15 cellular contexts compared by ENCODE assay signal in genomic region chr13:106484755-106485193, GRCh38. TPM values are rescaled to one million over a fixed set of nuclear protein-coding genes. Genes with fewer than 3 reads are reported as not detected.
A peak's percentile ranks its signal among the peaks of the same experiment; 100 is the strongest.
DNase-seq lines count a peak whose midpoint lies in the region; ATAC-seq, FAIRE-seq and TF ChIP-seq lines count a peak whose summit lies in the region.
"Had no signal": no experiment of that assay in that cellular context is flagged by ENCODE, and none has a peak within 500 bp of the region (broad histone marks: within the 10 kb centered on the region; RNA-seq: fewer than 3 reads in every experiment).

No MANE protein-coding gene starts in this region.

- H3K9me3 Mint-ChIP-seq in activated T-cell treated with anti-CD3 and anti-CD28 coated beads, Interleukin-2, amount 50 U/mL, for 4 hours: peaks cover 5% of the 10 kb centered on the region
- peaks cover 4% of the 10 kb centered on the region for H3K9me3 Mint-ChIP-seq in activated T-helper 2 cell treated with anti-CD3 and anti-CD28 coated beads, Interferon-gamma antibody, Interleukin-2, Interleukin-4, amounts not matched to agents 10 μg/mL and 5 μg/mL and 100 μg/mL, durations not matched to agents 14 hours and 24 hours and 36 hours

- no peak for TF ChIP-seq POLR2A in right lobe of liver (IDR thresholded peaks at IDR 0.05)
- no peak for TF ChIP-seq POLR2A in HepG2 (IDR thresholded peaks at IDR 0.05; ENCODE audit: insufficient read depth in 1 of 2, low read depth in 2 of 2, low read length in 2 of 2)

- H3K27me3 Mint-ChIP-seq in activated T-cell treated with anti-CD3 and anti-CD28 coated beads, Interleukin-2, amount 50 U/mL, for 4 hours (ENCODE audit: low read depth): peaks cover 51% of the 10 kb centered on the region
- peaks cover 35% of the 10 kb centered on the region for H3K27me3 Mint-ChIP-seq in activated T-helper 2 cell treated with anti-CD3 and anti-CD28 coated beads, Interferon-gamma antibody, Interleukin-2, Interleukin-4, amounts not matched to agents 10 μg/mL and 5 μg/mL and 100 μg/mL, durations not matched to agents 14 hours and 24 hours and 36 hours (ENCODE audit: low read depth)

- H3K9me3 ChIP-seq in right lobe of liver: no peaks in the 10 kb centered on the region
- H3K9me3 ChIP-seq in HepG2 (ENCODE audit: low read length): no peaks in the 10 kb centered on the region
- H3K9me3 ChIP-seq in cardiac muscle cell (ENCODE audit: low read depth): no peaks in the 10 kb centered on the region
- no peaks in the 10 kb centered on the region for H3K9me3 ChIP-seq in osteoblast (ENCODE audit: low read depth, low read length)

- no peaks in the 10 kb centered on the region for H3K36me3 Mint-ChIP-seq in activated T-cell treated with anti-CD3 and anti-CD28 coated beads, Interleukin-2, amount 50 U/mL, for 4 hours (ENCODE audit: insufficient read depth)
- no peaks in the 10 kb centered on the region for H3K36me3 Mint-ChIP-seq in activated T-helper 2 cell treated with anti-CD3 and anti-CD28 coated beads, Interferon-gamma antibody, Interleukin-2, Interleukin-4, amounts not matched to agents 10 μg/mL and 5 μg/mL and 100 μg/mL, durations not matched to agents 14 hours and 24 hours and 36 hours (ENCODE audit: low read depth)
- H3K36me3 Mint-ChIP-seq: CD8-positive, alpha-beta memory T cell had no signal

- CTCF ChIA-PET in HepG2 (lab: Yijun Ruan, JAX; ENCODE audit: low intra/inter-chr PET ratio, low total read pairs): no interaction called here

- H2AFZ ChIP-seq in HepG2 (ENCODE audit: low read length) (no peak overlapping the region), osteoblast (ENCODE audit: low read length) (peak overlapping the region; percentile 77)

- TF ChIP-seq EP300 in HepG2 (IDR thresholded peaks at IDR 0.05; ENCODE audit: low read depth in 2 of 2, low read length in 2 of 2) (no peak), HepG2 (CRISPR knock-in tag; IDR thresholded peaks at IDR 0.05; ENCODE audit: borderline replicate concordance) (no peak)

- no TSS peak for BruUV-seq in HepG2 (replicated peaks; lab: Mats Ljungman, UMichigan)

- no peak overlapping the region for H3K9ac ChIP-seq in HepG2 (ENCODE audit: insufficient read depth, low read depth, low read length)

- H3K4me1 ChIP-seq in right lobe of liver (no peaks in the 10 kb centered on the region), HepG2 (ENCODE audit: insufficient read depth, low read length) (no peaks in the 10 kb centered on the region), cardiac muscle cell (ENCODE audit: low read depth) (peaks cover 29% of the 10 kb centered on the region), osteoblast (ENCODE audit: insufficient read depth, low read length) (no peaks in the 10 kb centered on the region)

- H3K36me3 ChIP-seq in right lobe of liver (no peaks in the 10 kb centered on the region), HepG2 (replicated peaks in 1 of 2; ENCODE audit: control insufficient read depth in 1 of 2, insufficient read depth in 2 of 2, low read length in 2 of 2) (no peaks in the 10 kb centered on the region), cardiac muscle cell (no peaks in the 10 kb centered on the region), osteoblast (ENCODE audit: insufficient read depth, low read length) (no peaks in the 10 kb centered on the region)

- ATAC-seq in right lobe of liver (peak; percentile 33 to 72 (median 46)), HepG2 (no peak), HG02885 (IDR thresholded peaks at IDR 0.05; ENCODE audit: poor library complexity, unreplicated experiment) (no peak)
- no peak for ATAC-seq in activated T-cell treated with anti-CD3 and anti-CD28 coated beads, Interleukin-2, amount 50 U/mL, for 4 hours
- ATAC-seq: stimulated activated naive CD8-positive, alpha-beta T cell treated with anti-CD3 and anti-CD28 coated beads, Interleukin-15, Interleukin-2, amounts not matched to agents 100 U/mL and 50 U/mL, for 24 hours had no signal

- H3K4me1 Mint-ChIP-seq in activated T-cell treated with anti-CD3 and anti-CD28 coated beads, Interleukin-2, amount 50 U/mL, for 4 hours (ENCODE audit: low read depth): no peaks in the 10 kb centered on the region
- no peaks in the 10 kb centered on the region for H3K4me1 Mint-ChIP-seq in activated T-helper 2 cell treated with anti-CD3 and anti-CD28 coated beads, Interferon-gamma antibody, Interleukin-2, Interleukin-4, amounts not matched to agents 10 μg/mL and 5 μg/mL and 100 μg/mL, durations not matched to agents 14 hours and 24 hours and 36 hours (ENCODE audit: low read depth)
- H3K4me1 Mint-ChIP-seq: CD8-positive, alpha-beta memory T cell had no signal

- FAIRE-seq in HepG2 (lab: Jason Lieb, UNC): no peak
- FAIRE-seq: colon, H1 had no signal

- WGBS in right lobe of liver (ENCODE audit: insufficient coverage, low coverage, low lambda C conversion rate, missing lambda C conversion rate): 12% methylated on average over 9 of the region's 9 CpGs
- 3% methylated on average over 9 of the region's 9 CpGs for WGBS in HepG2 (ENCODE audit: low lambda C conversion rate)

- intact Hi-C loops in right lobe of liver (cut with DNase I) (no loop called here), HepG2 (cut with micrococcal nuclease; ENCODE audit: unreplicated experiment) (no loop called here)
- intact Hi-C loops in activated T-helper 2 cell treated with anti-CD3 and anti-CD28 coated beads, Interferon-gamma antibody, Interleukin-2, Interleukin-4, amounts not matched to agents 10 μg/mL and 5 μg/mL and 100 μg/mL, durations not matched to agents 14 hours and 24 hours and 36 hours (cut with micrococcal nuclease): no loop called here

- H3K4me2 ChIP-seq in HepG2 (ENCODE audit: low read depth, low read length) (no peak overlapping the region), osteoblast (ENCODE audit: insufficient read depth, low read length) (peak overlapping the region; percentile 80)

- in situ Hi-C loops in HepG2 (cut with HindIII; ENCODE audit: extremely low pct_ligation_motif_present, low pct_unique_long_range_greater_than_20kb): no loop called here

- no peak overlapping the region for H3K4me3 Mint-ChIP-seq in activated T-cell treated with anti-CD3 and anti-CD28 coated beads, Interleukin-2, amount 50 U/mL, for 4 hours
- no peak overlapping the region for H3K4me3 Mint-ChIP-seq in activated T-helper 2 cell treated with anti-CD3 and anti-CD28 coated beads, Interferon-gamma antibody, Interleukin-2, Interleukin-4, amounts not matched to agents 10 μg/mL and 5 μg/mL and 100 μg/mL, durations not matched to agents 14 hours and 24 hours and 36 hours (ENCODE audit: low read depth)
- H3K4me3 Mint-ChIP-seq: CD8-positive, alpha-beta memory T cell had no signal

- TF ChIP-seq CTCF in right lobe of liver (IDR thresholded peaks at IDR 0.05): no peak
- TF ChIP-seq CTCF in HepG2 (CRISPR knock-in tag; IDR thresholded peaks at IDR 0.05): no peak
- TF ChIP-seq CTCF in cardiac muscle cell (IDR thresholded peaks at IDR 0.05; ENCODE audit: low read depth, low read length): no peak
- TF ChIP-seq CTCF in osteoblast (IDR thresholded peaks at IDR 0.05; ENCODE audit: extremely low read depth, low read depth, low read length): no peak

- H3K27me3 ChIP-seq in right lobe of liver (no peaks in the 10 kb centered on the region), HepG2 (ENCODE audit: control insufficient read depth in 1 of 2, insufficient read depth in 2 of 2, low read length in 2 of 2) (peaks cover 0 to 25% of the 10 kb centered on the region in 2 experiments; a peak in 1 of 5 replicates), cardiac muscle cell (no peaks in the 10 kb centered on the region), osteoblast (ENCODE audit: insufficient read depth, low read length) (no peaks in the 10 kb centered on the region)

- H3K27ac ChIP-seq in right lobe of liver: no peak overlapping the region
- H3K27ac ChIP-seq in HepG2 (ENCODE audit: extremely low read length, insufficient read depth, low read length): no peak overlapping the region
- peak overlapping the region; percentile 68 for H3K27ac ChIP-seq in cardiac muscle cell
- no peak overlapping the region for H3K27ac ChIP-seq in osteoblast (ENCODE audit: low read depth, low read length)

- DNase-seq in right lobe of liver: no peak
- no peak for DNase-seq in HepG2 (ENCODE audit: low spot score)
- peak; percentile 41 to 89 for DNase-seq in cardiac muscle cell (ENCODE audit: low read depth in 1 of 2, low spot score in 1 of 2)
- DNase-seq in osteoblast (ENCODE audit: insufficient read length, low spot score, missing footprints): no peak
- DNase-seq in T-helper 1 cell: no peak
- no peak for DNase-seq in activated T-cell treated with anti-CD3 and anti-CD28 coated beads, Interleukin-2, amount 50 U/mL, for 4 hours
- no peak for DNase-seq in activated T-helper 2 cell treated with anti-CD3 and anti-CD28 coated beads, Interferon-gamma antibody, Interleukin-2, Interleukin-4, amounts not matched to agents 10 μg/mL and 5 μg/mL and 100 μg/mL, durations not matched to agents 14 hours and 24 hours and 36 hours (ENCODE audit: low spot score)
- DNase-seq: CD8-positive, alpha-beta memory T cell; NCI-H2029 treated with DMSO at 0.1 percent for 48 hours; NCI-H774; SIG-M5; stimulated activated naive CD8-positive, alpha-beta T cell treated with anti-CD3 and anti-CD28 coated beads, Interleukin-15, Interleukin-2, amounts not matched to agents 100 U/mL and 50 U/mL, for 24 hours had no signal

- H3K79me2 ChIP-seq in HepG2 (ENCODE audit: insufficient read depth, low read length): no peaks in the 10 kb centered on the region
- H3K79me2 ChIP-seq in osteoblast (ENCODE audit: insufficient read depth, low read length): no peaks in the 10 kb centered on the region

- no peak overlapping the region for H3K27ac Mint-ChIP-seq in activated T-helper 2 cell treated with anti-CD3 and anti-CD28 coated beads, Interferon-gamma antibody, Interleukin-2, Interleukin-4, amounts not matched to agents 10 μg/mL and 5 μg/mL and 100 μg/mL, durations not matched to agents 14 hours and 24 hours and 36 hours

- H3K4me3 ChIP-seq in right lobe of liver (no peak overlapping the region), HepG2 (replicated peaks in 1 of 3; ENCODE audit: insufficient read depth in 1 of 3, low read depth in 2 of 3, low read length in 3 of 3) (no peak overlapping the region), cardiac muscle cell (no peak overlapping the region), osteoblast (ENCODE audit: insufficient read depth, low read length) (peak overlapping the region; percentile 21)

- TF ChIP-seq RAD21 in HepG2 (CRISPR knock-in tag; IDR thresholded peaks at IDR 0.05): no peak

- POLR2A ChIA-PET in HepG2 (lab: Yijun Ruan, JAX): no interaction called here

- H4K20me1 ChIP-seq in HepG2 (ENCODE audit: insufficient read depth, low read length) (no peaks in the 10 kb centered on the region), osteoblast (ENCODE audit: insufficient read depth, low read length) (no peaks in the 10 kb centered on the region)

RNA-seq across cellular contexts. Expression of gene EFNB2, which starts 50.7 kb away (rescaled TPM):
- total RNA-seq in right lobe of liver (1 to 10 TPM; 2.3 to 9.8 (median 3.9) TPM), HepG2 (2016; rRNA removed; fragmentation: Illumina TruSeq; extraction: Trizol) (0.07 and 0.20 TPM in 2 replicates), cardiac muscle cell (10.9 and 11.1 TPM in 2 replicates), osteoblast (10.0 and 17.0 TPM in 2 replicates)
- total RNA-seq in HepG2 (2016; cell fraction: cytosol; rRNA removed; fragmentation: Illumina TruSeq; extraction: Trizol; ENCODE audit: low read depth): not detected in 2 replicates
- 0.09 and 0.13 TPM in 2 replicates for total RNA-seq in HepG2 (2016; cell fraction: insoluble cytoplasmic fraction; rRNA removed; fragmentation: Illumina TruSeq; extraction: Trizol)
- 0.06 and 0.14 TPM in 2 replicates for total RNA-seq in HepG2 (2016; cell fraction: membrane; rRNA removed; fragmentation: Illumina TruSeq; extraction: Trizol)
- 0.06 TPM in 1 of 2 replicates, not detected in the other for total RNA-seq in HepG2 (2016; cell fraction: nucleus; rRNA removed; fragmentation: Illumina TruSeq; extraction: Trizol)
- polyA plus RNA-seq in HepG2 (2011; rRNA removed) (0.05 and 0.11 TPM in 2 replicates), cardiac muscle cell (11.1 and 12.2 TPM in 2 replicates)
- 0.08 and 0.11 TPM in 2 replicates for polyA plus RNA-seq in HepG2 (2011; cell fraction: cytosol; rRNA removed)
- polyA plus RNA-seq in HepG2 (2011; cell fraction: nucleus; rRNA removed): 0.05 TPM in 2 replicates
- 0.05 and 0.16 TPM in 2 replicates for polyA plus RNA-seq in HepG2 (2012)
- 0.02 TPM in 1 of 2 replicates, not detected in the other for polyA plus RNA-seq in HepG2 (2016; cell fraction: cytosol; fragmentation: Illumina TruSeq; extraction: Trizol; ENCODE audit: low read depth)
- polyA plus RNA-seq in HepG2 (2016; cell fraction: insoluble cytoplasmic fraction; fragmentation: Illumina TruSeq; extraction: Trizol; ENCODE audit: low read depth): 0.08 and 0.23 TPM in 2 replicates
- polyA plus RNA-seq in HepG2 (2016; cell fraction: membrane; fragmentation: Illumina TruSeq; extraction: Trizol; ENCODE audit: low read depth): 0.05 TPM in 1 of 2 replicates, not detected in the other
- polyA plus RNA-seq in HepG2 (2016; cell fraction: nucleus; fragmentation: Illumina TruSeq; extraction: Trizol; ENCODE audit: insufficient read depth, low read depth): 0.19 and 0.23 TPM in 2 replicates
- polyA minus RNA-seq in HepG2 (2011; rRNA and poly(A)+ RNA removed; ENCODE audit: low replicate concordance): 0.08 and 0.63 TPM in 2 replicates
- 0.18 TPM in 1 of 2 replicates, not detected in the other for polyA minus RNA-seq in HepG2 (2011; cell fraction: cytosol; rRNA and poly(A)+ RNA removed)
- 0.13 TPM in 1 of 2 replicates, not detected in the other for polyA minus RNA-seq in HepG2 (2011; cell fraction: nucleus; rRNA and poly(A)+ RNA removed)
- under 1 TPM; 0.22 to 0.30 (median 0.29) TPM for total RNA-seq in activated T-cell treated with anti-CD3 and anti-CD28 coated beads, Interleukin-2, amount 50 U/mL, for 4 hours
- 0.21 and 0.25 TPM in 2 replicates for total RNA-seq in activated T-helper 2 cell treated with anti-CD3 and anti-CD28 coated beads, Interferon-gamma antibody, Interleukin-2, Interleukin-4, amounts not matched to agents 10 μg/mL and 5 μg/mL and 100 μg/mL, durations not matched to agents 14 hours and 24 hours and 36 hours

Comparison
In these comparisons a context has a peak if more than half of its experiments do, and no peak if none do; other contexts are left out.
1. ATAC-seq: peak in right lobe of liver (4 of 4); none in HepG2 (single experiment), activated T-cell treated with anti-CD3 and anti-CD28 coated beads, Interleukin-2, amount 50 U/mL, for 4 hours (0 of 2) and HG02885 (single experiment).
2. DNase-seq: peak in cardiac muscle cell (2 of 2); none in right lobe of liver (0 of 3), HepG2 (single experiment), osteoblast (single experiment), T-helper 1 cell (0 of 5), activated T-cell treated with anti-CD3 and anti-CD28 coated beads, Interleukin-2, amount 50 U/mL, for 4 hours (single experiment) and activated T-helper 2 cell treated with anti-CD3 and anti-CD28 coated beads, Interferon-gamma antibody, Interleukin-2, Interleukin-4, amounts not matched to agents 10 μg/mL and 5 μg/mL and 100 μg/mL, durations not matched to agents 14 hours and 24 hours and 36 hours (single experiment).